ENCODE assay signal across 8 cellular contexts in genomic region chr3:126261037-126261436, GRCh38.
A peak's percentile ranks its signal among the peaks of the same experiment; 100 is the strongest.
DNase-seq lines count a peak whose midpoint lies in the region; ATAC-seq and TF ChIP-seq lines count a peak whose summit lies in the region.

No MANE protein-coding gene starts in this region.

- H3K4me2 ChIP-seq in osteoblast (ENCODE audit: insufficient read depth, low read length), result no peak overlapping the region

- H2AFZ ChIP-seq in osteoblast (ENCODE audit: low read length), result peak overlapping the region; percentile 62

- H3K27ac ChIP-seq in osteoblast (ENCODE audit: low read depth, low read length), result no peak overlapping the region

- peaks cover 7% of the 10 kb centered on the region for H3K4me1 ChIP-seq in osteoblast (ENCODE audit: insufficient read depth, low read length)

- no peaks in the 10 kb centered on the region for H3K27me3 ChIP-seq in osteoblast (ENCODE audit: insufficient read depth, low read length)

- H3K4me3 ChIP-seq in epithelial cell of esophagus (ENCODE audit: low read length), result no peak overlapping the region
- no peak overlapping the region for H3K4me3 ChIP-seq in osteoblast (ENCODE audit: insufficient read depth, low read length)

- H3K79me2 ChIP-seq in osteoblast (ENCODE audit: insufficient read depth, low read length), result no peaks in the 10 kb centered on the region

- ATAC-seq in HG02798 (IDR thresholded peaks at IDR 0.05; ENCODE audit: poor library complexity, unreplicated experiment) (no peak), GM21576 (IDR thresholded peaks at IDR 0.05; ENCODE audit: unreplicated experiment) (no peak), HG02970 (IDR thresholded peaks at IDR 0.05; ENCODE audit: low FRiP score, unreplicated experiment) (no peak), GM21786 (IDR thresholded peaks at IDR 0.05; ENCODE audit: unreplicated experiment) (no peak)

- DNase-seq in EL (peak; percentile 74), NCI-H460 (ENCODE audit: extremely low read depth, low read depth) (peak; percentile 79), epithelial cell of esophagus (ENCODE audit: low read depth) (peak; percentile 42), osteoblast (ENCODE audit: insufficient read length, low spot score, missing footprints) (peak; percentile 74)

- TF ChIP-seq CTCF in epithelial cell of esophagus (IDR thresholded peaks at IDR 0.05; ENCODE audit: insufficient read depth, low read depth, low read length, missing control alignments) (no peak), osteoblast (IDR thresholded peaks at IDR 0.05; ENCODE audit: extremely low read depth, low read depth, low read length) (no peak)

- H3K36me3 ChIP-seq in osteoblast (ENCODE audit: insufficient read depth, low read length), result no peaks in the 10 kb centered on the region

- no peaks in the 10 kb centered on the region for H4K20me1 ChIP-seq in osteoblast (ENCODE audit: insufficient read depth, low read length)

- no peaks in the 10 kb centered on the region for H3K9me3 ChIP-seq in osteoblast (ENCODE audit: low read depth, low read length)
